ENCODE assay signal across 25 cellular contexts in genomic region chr11:57266157-57266556, GRCh38. TPM values are rescaled to one million over a fixed set of nuclear protein-coding genes. Genes with fewer than 3 reads are reported as not detected.
A peak's percentile ranks its signal among the peaks of the same experiment; 100 is the strongest.
DNase-seq lines count a peak whose midpoint lies in the region; ATAC-seq and TF ChIP-seq lines count a peak whose summit lies in the region.
"Had no signal": no experiment of that assay in that cellular context is flagged by ENCODE, and none has a peak within 500 bp of the region (broad histone marks: within the 10 kb centered on the region; RNA-seq: fewer than 3 reads in every experiment).

No MANE protein-coding gene starts in this region.

- CTCF ChIA-PET in HEK293 (lab: Yijun Ruan, JAX) = interaction anchor here (1.6 kb wide), 1 partner anchor 11 kb away, joined by 4 read pairs; no protein-coding TSS in a partner anchor

- H3K4me1 ChIP-seq in HEK293 (ENCODE audit: control insufficient read depth, insufficient read depth, low read length) = no peaks in the 10 kb centered on the region
- no peaks in the 10 kb centered on the region for H3K4me1 ChIP-seq in mesendoderm (ENCODE audit: control insufficient read depth, low read depth, low read length)
- H3K4me1 ChIP-seq: BE2C had no signal

- TF ChIP-seq CTCF in HEK293 (tag by site-specific recombination; IDR thresholded peaks at IDR 0.05) = no peak

- no peak overlapping the region for H3K4me2 ChIP-seq in mesendoderm (ENCODE audit: low read length)
- H3K4me2 ChIP-seq: BLaER1 had no signal

- H2BK5ac ChIP-seq in mesendoderm (ENCODE audit: low read length) = no peak overlapping the region

- H3K79me1 ChIP-seq in mesendoderm (ENCODE audit: low read length) = no peaks in the 10 kb centered on the region

- no peak overlapping the region for H3K9ac ChIP-seq in mesendoderm (ENCODE audit: low read length)
- H3K9ac ChIP-seq: BLaER1 had no signal

- no peak overlapping the region for H3K18ac ChIP-seq in mesendoderm (ENCODE audit: low read length)

- H3K36me3 ChIP-seq in HEK293 (ENCODE audit: control insufficient read depth in 2 of 2, insufficient read depth in 1 of 2, low read length in 2 of 2) (no peaks in the 10 kb centered on the region), mesendoderm (ENCODE audit: control insufficient read depth, insufficient read depth, low read length) (no peaks in the 10 kb centered on the region)
- H3K36me3 ChIP-seq: BE2C, BLaER1 had no signal

- H3K4me3 ChIP-seq in HEK293 (ENCODE audit: low read depth, low read length) (no peak overlapping the region), mesendoderm (ENCODE audit: low read length) (no peak overlapping the region)
- H3K4me3 ChIP-seq: BLaER1, GM12878 had no signal

- H3K79me2 ChIP-seq in mesendoderm (ENCODE audit: control insufficient read depth, insufficient read depth, low read length) = no peaks in the 10 kb centered on the region

- no peaks in the 10 kb centered on the region for H3K27me3 ChIP-seq in mesendoderm (ENCODE audit: insufficient read depth, low read length, poor library complexity)
- H3K27me3 ChIP-seq: BE2C, BLaER1 had no signal

- DNase-seq in OCI-M1 (lab: John Stamatoyannopoulos, UW) = peak; percentile 4
- DNase-seq in mesendoderm = peak; percentile 28
- DNase-seq in occipital lobe (lab: John Stamatoyannopoulos, UW) = no peak
- DNase-seq: 8988T; ACHN; BE2C; C1 segment of cervical spinal cord; CD4-positive, alpha-beta memory T cell; CD4-positive, CD25-positive, alpha-beta regulatory T cell; CD8-positive, alpha-beta memory T cell; COR-L47; DMS 273 treated with DMSO at 0.1 percent for 48 hours; DMS153; DMS79; DND-41; EL; GDM1 had no signal

- H3K27ac ChIP-seq in HEK293 (ENCODE audit: extremely low read depth, low read depth, low read length) (no peak overlapping the region), mesendoderm (ENCODE audit: low read depth, low read length) (no peak overlapping the region)
- H3K27ac ChIP-seq: BLaER1 had no signal

- H2BK15ac ChIP-seq in mesendoderm (replicated peaks; ENCODE audit: low read depth) = no peak overlapping the region

- H3K9me3 ChIP-seq in HEK293 (ENCODE audit: control insufficient read depth, insufficient read depth, low read depth, low read length) = no peaks in the 10 kb centered on the region
- H3K9me3 ChIP-seq: BE2C had no signal

- no peak overlapping the region for H4K5ac ChIP-seq in mesendoderm (ENCODE audit: low read length)

- H3K56ac ChIP-seq in mesendoderm (ENCODE audit: low read length) = no peak overlapping the region

- ATAC-seq in HG03135 (IDR thresholded peaks at IDR 0.05; ENCODE audit: unreplicated experiment) = no peak
- ATAC-seq: GM12878 had no signal

- H3K23ac ChIP-seq in mesendoderm (ENCODE audit: low read length) = no peak overlapping the region

- no peak overlapping the region for H4K8ac ChIP-seq in mesendoderm (ENCODE audit: low read depth, low read length)

- POLR2A ChIA-PET in HEK293 (lab: Yijun Ruan, JAX) = no interaction called here

- H3K4ac ChIP-seq in mesendoderm (ENCODE audit: low read depth, low read length) = no peak overlapping the region

- H2BK120ac ChIP-seq in mesendoderm (ENCODE audit: low read depth, low read length) = no peak overlapping the region

- no peak overlapping the region for H2AK5ac ChIP-seq in mesendoderm (ENCODE audit: low read length)

TF ChIP-seq in HEK293, 187 proteins besides CTCF, POLR2A, EP300 and RAD21:
- TF ChIP-seq, protein P1, sequence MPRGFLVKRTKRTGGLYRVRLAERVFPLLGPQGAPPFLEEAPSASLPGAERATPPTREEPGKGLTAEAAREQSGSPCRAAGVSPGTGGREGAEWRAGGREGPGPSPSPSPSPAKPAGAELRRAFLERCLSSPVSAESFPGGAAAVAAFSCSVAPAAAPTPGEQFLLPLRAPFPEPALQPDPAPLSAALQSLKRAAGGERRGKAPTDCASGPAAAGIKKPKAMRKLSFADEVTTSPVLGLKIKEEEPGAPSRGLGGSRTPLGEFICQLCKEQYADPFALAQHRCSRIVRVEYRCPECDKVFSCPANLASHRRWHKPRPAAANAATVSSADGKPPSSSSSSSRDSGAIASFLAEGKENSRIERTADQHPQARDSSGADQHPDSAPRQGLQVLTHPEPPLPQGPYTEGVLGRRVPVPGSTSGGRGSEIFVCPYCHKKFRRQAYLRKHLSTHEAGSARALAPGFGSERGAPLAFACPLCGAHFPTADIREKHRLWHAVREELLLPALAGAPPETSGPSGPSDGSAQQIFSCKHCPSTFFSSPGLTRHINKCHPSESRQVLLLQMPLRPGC (tag by site-specific recombination; IDR thresholded peaks at IDR 0.05) = no peak
- peak; percentile 92 for TF ChIP-seq SETDB1 (IDR thresholded peaks at IDR 0.05; ENCODE audit: insufficient read length, low read length)

RNA-seq across cellular contexts. Expression of gene APLNR, which starts 29.1 kb away (rescaled TPM):
- 17.1 TPM for polyA plus RNA-seq in mesendoderm (2013, experiment 1 of 2)
- polyA plus RNA-seq in mesendoderm (2013, experiment 2 of 2) = 15.2 TPM
- 5.8 TPM for total RNA-seq in occipital lobe
- total RNA-seq: CD4-positive, alpha-beta memory T cell; CD4-positive, CD25-positive, alpha-beta regulatory T cell; CD8-positive, alpha-beta memory T cell; Daoy; G401; GM12878 had no signal
- polyA plus RNA-seq: AG04450; CD14-positive monocyte; CD4-positive, alpha-beta memory T cell; CD4-positive, CD25-positive, alpha-beta regulatory T cell; CD8-positive, alpha-beta memory T cell had no signal

RNA-seq across cellular contexts. Expression of gene TNKS1BP1, which starts 58.6 kb away (rescaled TPM):
- polyA plus RNA-seq in mesendoderm (2013, experiment 1 of 2) = 114 TPM
- polyA plus RNA-seq in mesendoderm (2013, experiment 2 of 2) = 106 TPM
- total RNA-seq in occipital lobe = 19.3 TPM
